In genomic region chr4:10031663-10032590, GRCh38 we compare ENCODE assay signal across 13 cellular contexts. TPM values are rescaled to one million over a fixed set of nuclear protein-coding genes. Genes with fewer than 3 reads are reported as not detected.
DNase-seq lines count a peak whose midpoint lies in the region; ATAC-seq and TF ChIP-seq lines count a peak whose summit lies in the region.
"Had no signal": no experiment of that assay in that cellular context is flagged by ENCODE, and none has a peak within 500 bp of the region (broad histone marks: within the 10 kb centered on the region; RNA-seq: fewer than 3 reads in every experiment).

No MANE protein-coding gene starts in this region.

- H3K27me3 ChIP-seq in Peyer's patch (no peaks in the 10 kb centered on the region), right lobe of liver (no peaks in the 10 kb centered on the region)

- no peaks in the 10 kb centered on the region for H3K9me3 ChIP-seq in Peyer's patch
- H3K9me3 ChIP-seq in right lobe of liver, result no peaks in the 10 kb centered on the region

- H3K27ac ChIP-seq in Peyer's patch, result peak overlapping the region; percentile 1 to 75 (median 36)
- H3K27ac ChIP-seq in epithelial cell of prostate, result peak overlapping the region; percentile 26
- H3K27ac ChIP-seq in right lobe of liver, result peak overlapping the region in 2 of 3 donors; percentile 3 to 49
- peak overlapping the region; percentile 44 for H3K27ac ChIP-seq in substantia nigra (ENCODE audit: low read depth, low read length, poor library complexity, severe bottlenecking)

- no peak for TF ChIP-seq CTCF in Peyer's patch (IDR thresholded peaks at IDR 0.05)
- no peak for TF ChIP-seq CTCF in right lobe of liver (IDR thresholded peaks at IDR 0.05)

- intact Hi-C loops in right lobe of liver (cut with DNase I), result no loop called here

- H3K36me3 ChIP-seq in Peyer's patch (no peaks in the 10 kb centered on the region), right lobe of liver (no peaks in the 10 kb centered on the region)

- TF ChIP-seq POLR2A in Peyer's patch (IDR thresholded peaks at IDR 0.05), result no peak
- TF ChIP-seq POLR2A in right lobe of liver (IDR thresholded peaks at IDR 0.05), result no peak

- 61% methylated on average over 9 of the region's 10 CpGs for WGBS in right lobe of liver (ENCODE audit: insufficient coverage, low coverage, low lambda C conversion rate, missing lambda C conversion rate)

- peaks cover 0 to 22% (median 5%) of the 10 kb centered on the region in 4 donors for H3K4me1 ChIP-seq in Peyer's patch
- peaks cover 0 to 15% (median 1%) of the 10 kb centered on the region in 4 donors for H3K4me1 ChIP-seq in right lobe of liver

- DNase-seq in Peyer's patch, result no peak
- no peak for DNase-seq in epithelial cell of prostate (ENCODE audit: low read depth, low spot score)
- no peak for DNase-seq in right lobe of liver
- DNase-seq in substantia nigra (lab: John Stamatoyannopoulos, UW), result no peak
- no peak for DNase-seq in NCI-H524 (lab: John Stamatoyannopoulos, UW)
- no peak for DNase-seq in NCI-H2081 treated with DMSO at 0.1 percent for 48 hours (lab: John Stamatoyannopoulos, UW)
- no peak for DNase-seq in NCI-H510A treated with DMSO at 0.1 percent for 48 hours (lab: John Stamatoyannopoulos, UW)
- DNase-seq: DMS 273 treated with DMSO at 0.1 percent for 48 hours; Kasumi-1; RPMI8226; stimulated activated CD4-positive, alpha-beta T cell treated with anti-CD3 and anti-CD28 coated beads, Interleukin-2, amount 100 ng/mL, for 24 hours; stimulated activated naive CD8-positive, alpha-beta T cell treated with anti-CD3 and anti-CD28 coated beads, Interleukin-15, Interleukin-2, amounts not matched to agents 100 U/mL and 50 U/mL, for 24 hours had no signal

- ATAC-seq in right lobe of liver, result peak; percentile 38 to 71 (median 48)
- ATAC-seq in GM19395 (IDR thresholded peaks at IDR 0.05; ENCODE audit: unreplicated experiment), result no peak
- ATAC-seq: stimulated activated naive CD8-positive, alpha-beta T cell treated with anti-CD3 and anti-CD28 coated beads, Interleukin-15, Interleukin-2, amounts not matched to agents 100 U/mL and 50 U/mL, for 24 hours had no signal

- H3K4me3 ChIP-seq in Peyer's patch, result no peak overlapping the region
- H3K4me3 ChIP-seq in right lobe of liver, result no peak overlapping the region

RNA-seq across cellular contexts. Expression of gene SLC2A9, which starts 10.6 kb away (rescaled TPM):
- total RNA-seq in Peyer's patch (10 to 100 TPM in 3 of 4 donors, 1 to 10 TPM in 1; 8.3 to 24.1 (median 22.0) TPM), right lobe of liver (10 to 100 TPM; 16.1 to 25.0 (median 19.8) TPM)
